ENCODE assay signal across 3 cellular contexts in the genomic region with DNA sequence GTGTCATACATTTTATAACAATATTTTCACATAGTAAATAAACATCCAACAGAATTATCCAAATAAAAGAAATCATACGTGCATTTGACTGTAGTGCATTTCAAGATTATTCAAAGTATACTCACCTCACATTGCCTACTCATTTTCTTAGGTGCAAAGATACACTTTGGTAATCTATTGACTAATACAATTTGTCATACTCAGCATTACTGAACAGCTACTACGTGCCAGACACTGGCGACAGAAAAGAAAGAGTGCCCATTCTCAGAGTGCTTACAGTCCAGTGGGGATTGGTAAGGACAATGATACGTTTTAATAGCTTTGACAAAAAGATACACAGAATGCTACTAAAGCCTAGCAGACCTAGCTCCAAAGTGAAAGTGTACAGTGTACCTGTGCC.
TF ChIP-seq lines count a peak whose summit lies in the region.

No MANE protein-coding gene starts in this region.

TF ChIP-seq in A549, 52 proteins besides CTCF, POLR2A, EP300 and RAD21:
- peak; percentile 34 for TF ChIP-seq MAFK (IDR thresholded peaks at IDR 0.05; ENCODE audit: partially characterized antibody)
- TF ChIP-seq FOXS1 (CRISPR knock-in tag; IDR thresholded peaks at IDR 0.05): no peak

TF ChIP-seq in IMR-90, 13 proteins besides CTCF, POLR2A, EP300 and RAD21:
- TF ChIP-seq RCOR1 (IDR thresholded peaks at IDR 0.05; ENCODE audit: insufficient replicate concordance, low read length) (no peak), MAFK (IDR thresholded peaks at IDR 0.05; ENCODE audit: low read depth, low read length) (peak; percentile 48; the same call in 1 of the 2 replicates)

TF ChIP-seq in K562, 482 proteins besides CTCF, POLR2A, EP300 and RAD21:
- TF ChIP-seq ZNF316 (IDR thresholded peaks at IDR 0.05) (peak; percentile 56; the same call in 1 of the 2 replicates), C11orf30 (IDR thresholded peaks at IDR 0.05; ENCODE audit: low read depth) (peak; percentile 13; the same call in 1 of the 2 replicates), ELF4 (CRISPR knock-in tag; IDR thresholded peaks at IDR 0.05) (no peak), ZKSCAN1 (IDR thresholded peaks at IDR 0.05; ENCODE audit: low read depth, low read length) (no peak), ZKSCAN3 (CRISPR knock-in tag; IDR thresholded peaks at IDR 0.05) (no peak), NELFE (IDR thresholded peaks at IDR 0.05; ENCODE audit: insufficient read depth, insufficient read length) (no peak), MBD2 (IDR thresholded peaks at IDR 0.05; ENCODE audit: borderline replicate concordance, low read depth) (no peak)
- TF ChIP-seq, protein P1, sequence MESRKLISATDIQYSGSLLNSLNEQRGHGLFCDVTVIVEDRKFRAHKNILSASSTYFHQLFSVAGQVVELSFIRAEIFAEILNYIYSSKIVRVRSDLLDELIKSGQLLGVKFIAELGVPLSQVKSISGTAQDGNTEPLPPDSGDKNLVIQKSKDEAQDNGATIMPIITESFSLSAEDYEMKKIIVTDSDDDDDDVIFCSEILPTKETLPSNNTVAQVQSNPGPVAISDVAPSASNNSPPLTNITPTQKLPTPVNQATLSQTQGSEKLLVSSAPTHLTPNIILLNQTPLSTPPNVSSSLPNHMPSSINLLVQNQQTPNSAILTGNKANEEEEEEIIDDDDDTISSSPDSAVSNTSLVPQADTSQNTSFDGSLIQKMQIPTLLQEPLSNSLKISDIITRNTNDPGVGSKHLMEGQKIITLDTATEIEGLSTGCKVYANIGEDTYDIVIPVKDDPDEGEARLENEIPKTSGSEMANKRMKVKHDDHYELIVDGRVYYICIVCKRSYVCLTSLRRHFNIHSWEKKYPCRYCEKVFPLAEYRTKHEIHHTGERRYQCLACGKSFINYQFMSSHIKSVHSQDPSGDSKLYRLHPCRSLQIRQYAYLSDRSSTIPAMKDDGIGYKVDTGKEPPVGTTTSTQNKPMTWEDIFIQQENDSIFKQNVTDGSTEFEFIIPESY (CRISPR knock-in tag; IDR thresholded peaks at IDR 0.05): no peak
- TF ChIP-seq, protein P2, sequence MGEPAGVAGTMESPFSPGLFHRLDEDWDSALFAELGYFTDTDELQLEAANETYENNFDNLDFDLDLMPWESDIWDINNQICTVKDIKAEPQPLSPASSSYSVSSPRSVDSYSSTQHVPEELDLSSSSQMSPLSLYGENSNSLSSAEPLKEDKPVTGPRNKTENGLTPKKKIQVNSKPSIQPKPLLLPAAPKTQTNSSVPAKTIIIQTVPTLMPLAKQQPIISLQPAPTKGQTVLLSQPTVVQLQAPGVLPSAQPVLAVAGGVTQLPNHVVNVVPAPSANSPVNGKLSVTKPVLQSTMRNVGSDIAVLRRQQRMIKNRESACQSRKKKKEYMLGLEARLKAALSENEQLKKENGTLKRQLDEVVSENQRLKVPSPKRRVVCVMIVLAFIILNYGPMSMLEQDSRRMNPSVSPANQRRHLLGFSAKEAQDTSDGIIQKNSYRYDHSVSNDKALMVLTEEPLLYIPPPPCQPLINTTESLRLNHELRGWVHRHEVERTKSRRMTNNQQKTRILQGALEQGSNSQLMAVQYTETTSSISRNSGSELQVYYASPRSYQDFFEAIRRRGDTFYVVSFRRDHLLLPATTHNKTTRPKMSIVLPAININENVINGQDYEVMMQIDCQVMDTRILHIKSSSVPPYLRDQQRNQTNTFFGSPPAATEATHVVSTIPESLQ (CRISPR knock-in tag; IDR thresholded peaks at IDR 0.05): no peak
